ENCODE assay signal across 25 cellular contexts in genomic region chr11:112005422-112006094, GRCh38. TPM values are rescaled to one million over a fixed set of nuclear protein-coding genes. Genes with fewer than 3 reads are reported as not detected.
DNase-seq lines count a peak whose midpoint lies in the region; ATAC-seq, FAIRE-seq and TF ChIP-seq lines count a peak whose summit lies in the region.
"Had no signal": no experiment of that assay in that cellular context is flagged by ENCODE, and none has a peak within 500 bp of the region (broad histone marks: within the 10 kb centered on the region; RNA-seq: fewer than 3 reads in every experiment).

No MANE protein-coding gene starts in this region.

- H3K18ac ChIP-seq in H9 (ENCODE audit: insufficient read length, low read depth, low read length) = no peak overlapping the region

- CTCF ChIA-PET in HepG2 (lab: Yijun Ruan, JAX; ENCODE audit: low intra/inter-chr PET ratio, low total read pairs) = no interaction called here

- intact Hi-C loops in HepG2 (cut with micrococcal nuclease; ENCODE audit: unreplicated experiment) = no loop called here
- intact Hi-C loops in right lobe of liver (cut with DNase I) = no loop called here
- intact Hi-C loops in esophagus squamous epithelium (cut with DNase I) = no loop called here
- intact Hi-C loops in transverse colon (cut with DNase I; ENCODE audit: low total_unique reads) = no loop called here

- peaks cover 4 to 5% of the 10 kb centered on the region in 2 experiments for H3K4me1 Mint-ChIP-seq in H9
- H3K4me1 Mint-ChIP-seq: GM23338 had no signal

- H2AK5ac ChIP-seq in H9 (ENCODE audit: insufficient read length, low read length) = no peak overlapping the region

- H2BK20ac ChIP-seq in H9 (ENCODE audit: low read depth, low read length, poor library complexity, severe bottlenecking) = no peak overlapping the region

- 0 out of 2 replicates have a peak overlapping the region, but pooled peaks have one; percentile 26 for H3K9ac ChIP-seq in HepG2 (ENCODE audit: insufficient read depth, low read depth, low read length)
- H3K9ac ChIP-seq in mucosa of rectum (ENCODE audit: low read depth in 1 of 2, low read length in 2 of 2) = peak overlapping the region in 1 of 2 donors; percentile 50
- H3K9ac ChIP-seq in H9 (ENCODE audit: extremely low read depth, insufficient read length, low read length) = no peak overlapping the region

- H3K36me3 Mint-ChIP-seq in H9 (ENCODE audit: insufficient read depth in 1 of 3, low read depth in 3 of 3) = peaks cover 13 to 58% (median 45%) of the 10 kb centered on the region in 3 experiments

- no peaks in the 10 kb centered on the region for H3K79me1 ChIP-seq in H9 (ENCODE audit: insufficient read depth, low read depth, low read length, poor library complexity, severe bottlenecking)

- H3K27me3 ChIP-seq in HepG2 (ENCODE audit: control insufficient read depth in 1 of 2, insufficient read depth in 2 of 2, low read length in 2 of 2) = no peaks in the 10 kb centered on the region
- no peaks in the 10 kb centered on the region for H3K27me3 ChIP-seq in right lobe of liver
- H3K27me3 ChIP-seq in esophagus squamous epithelium = no peaks in the 10 kb centered on the region
- H3K27me3 ChIP-seq in mucosa of rectum (ENCODE audit: control insufficient read depth in 2 of 2, insufficient read depth in 2 of 2, low read length in 2 of 2) = no peaks in the 10 kb centered on the region
- H3K27me3 ChIP-seq in transverse colon = no peaks in the 10 kb centered on the region
- no peaks in the 10 kb centered on the region for H3K27me3 ChIP-seq in H9 (ENCODE audit: insufficient read depth, low read length)

- POLR2A ChIA-PET in HepG2 (lab: Yijun Ruan, JAX) = interaction anchor here (0.8 to 2.7 kb wide), 15 partner anchors 11 to 135 kb away, joined by 3 to 24 read pairs (median 6); partner anchors contain the start of genes ALG9, C11orf52, DIXDC1 and DLAT

- TF ChIP-seq RAD21 in HepG2 (CRISPR knock-in tag; IDR thresholded peaks at IDR 0.05) = no peak

- H3K4me2 ChIP-seq in HepG2 (ENCODE audit: low read depth, low read length) = peak overlapping the region; percentile 74
- no peak overlapping the region for H3K4me2 ChIP-seq in H9 (ENCODE audit: insufficient read depth, insufficient read length, low read length)
- H3K4me2 ChIP-seq: A549, GM23338 had no signal

- H4K20me1 ChIP-seq in HepG2 (ENCODE audit: insufficient read depth, low read length) (no peaks in the 10 kb centered on the region), H9 (ENCODE audit: control insufficient read depth, insufficient read depth, insufficient read length) (no peaks in the 10 kb centered on the region)

- H3K14ac ChIP-seq in H9 (ENCODE audit: insufficient read depth, low read length) = no peak overlapping the region

- H3K27me3 Mint-ChIP-seq in H9 (ENCODE audit: low read depth) = peaks cover 31% of the 10 kb centered on the region

- H3K4me1 ChIP-seq in HepG2 (ENCODE audit: insufficient read depth, low read length) = peaks cover 20% of the 10 kb centered on the region
- no peaks in the 10 kb centered on the region for H3K4me1 ChIP-seq in right lobe of liver
- H3K4me1 ChIP-seq in esophagus squamous epithelium = peaks cover 0 to 12% (median 0%) of the 10 kb centered on the region in 3 donors
- H3K4me1 ChIP-seq in mucosa of rectum (ENCODE audit: control insufficient read depth in 2 of 2, insufficient read depth in 2 of 2, low read length in 2 of 2) = no peaks in the 10 kb centered on the region
- H3K4me1 ChIP-seq in transverse colon = peaks cover 0 to 4% (median 0%) of the 10 kb centered on the region in 4 donors
- no peaks in the 10 kb centered on the region for H3K4me1 ChIP-seq in H9 (ENCODE audit: insufficient read depth, low read length)
- H3K4me1 ChIP-seq: A549 had no signal

- peaks cover 1 to 8% of the 10 kb centered on the region in 2 experiments; a peak in 3 of 5 replicates for H3K36me3 ChIP-seq in HepG2 (replicated peaks in 1 of 2; ENCODE audit: control insufficient read depth in 1 of 2, insufficient read depth in 2 of 2, low read length in 2 of 2)
- peaks cover 0 to 11% (median 2%) of the 10 kb centered on the region in 4 donors for H3K36me3 ChIP-seq in right lobe of liver
- peaks cover 0 to 30% (median 4%) of the 10 kb centered on the region in 3 donors for H3K36me3 ChIP-seq in esophagus squamous epithelium
- peaks cover 6 to 8% of the 10 kb centered on the region in 2 donors for H3K36me3 ChIP-seq in mucosa of rectum (ENCODE audit: control insufficient read depth in 2 of 2, insufficient read depth in 2 of 2, low read length in 2 of 2)
- H3K36me3 ChIP-seq in transverse colon = peaks cover 0 to 1% (median 0%) of the 10 kb centered on the region in 4 donors

- no peak overlapping the region for H3K4ac ChIP-seq in H9 (ENCODE audit: low read depth, low read length)

- TF ChIP-seq EP300 in HepG2 (IDR thresholded peaks at IDR 0.05; ENCODE audit: low read depth in 2 of 2, low read length in 2 of 2) (no peak), HepG2 (CRISPR knock-in tag; IDR thresholded peaks at IDR 0.05; ENCODE audit: borderline replicate concordance) (no peak), transverse colon (IDR thresholded peaks at IDR 0.05; ENCODE audit: low read depth) (no peak)

- H3K27ac Mint-ChIP-seq in H9 = no peak overlapping the region
- H3K27ac Mint-ChIP-seq: CD4-positive, alpha-beta T cell; GM23338; HFFc6 had no signal

- DNase-seq in HepG2 (ENCODE audit: low spot score) (no peak), right lobe of liver (no peak), esophagus squamous epithelium (lab: John Stamatoyannopoulos, UW) (no peak), transverse colon (peak; percentile 79), H9 (no peak), left lobe of liver (ENCODE audit: low spot score) (no peak)
- DNase-seq in activated naive CD4-positive, alpha-beta T cell (lab: John Stamatoyannopoulos, UW) = no peak
- DNase-seq: AML-193; CD4-positive, alpha-beta T cell; DMS153; DMS79; GDM1; HFFc6 had no signal

- TF ChIP-seq CTCF in HepG2 (CRISPR knock-in tag; IDR thresholded peaks at IDR 0.05) = no peak
- no peak for TF ChIP-seq CTCF in right lobe of liver (IDR thresholded peaks at IDR 0.05)
- no peak for TF ChIP-seq CTCF in esophagus squamous epithelium (IDR thresholded peaks at IDR 0.05)
- no peak for TF ChIP-seq CTCF in transverse colon (IDR thresholded peaks at IDR 0.05)
- no peak for TF ChIP-seq CTCF in H9 (conservative IDR thresholded peaks at IDR 0.05)

- H4K8ac ChIP-seq in H9 (replicated peaks; ENCODE audit: insufficient read length, low read depth, low read length) = no peak overlapping the region

- no peaks in the 10 kb centered on the region for H3K9me3 ChIP-seq in HepG2 (ENCODE audit: low read length)
- H3K9me3 ChIP-seq in right lobe of liver = no peaks in the 10 kb centered on the region
- no peaks in the 10 kb centered on the region for H3K9me3 ChIP-seq in esophagus squamous epithelium
- no peaks in the 10 kb centered on the region for H3K9me3 ChIP-seq in mucosa of rectum (ENCODE audit: control insufficient read depth in 2 of 2, low read length in 2 of 2)
- H3K9me3 ChIP-seq in transverse colon = no peaks in the 10 kb centered on the region
- no peaks in the 10 kb centered on the region for H3K9me3 ChIP-seq in H9 (ENCODE audit: control insufficient read depth, low read depth, low read length)
- H3K9me3 ChIP-seq: A549, Caco-2 had no signal

- no peak overlapping the region for H2BK12ac ChIP-seq in H9 (ENCODE audit: insufficient read length, low read depth, low read length)

- no peak for ATAC-seq in HepG2
- no peak for ATAC-seq in right lobe of liver
- ATAC-seq in left lobe of liver = no peak
- ATAC-seq: A549, GM23338, HCT116 had no signal

- peak overlapping the region; percentile 59 for H3K27ac ChIP-seq in HepG2 (ENCODE audit: extremely low read length, insufficient read depth, low read length)
- no peak overlapping the region for H3K27ac ChIP-seq in right lobe of liver
- H3K27ac ChIP-seq in esophagus squamous epithelium = peak overlapping the region; percentile 57 to 78 (median 70)
- H3K27ac ChIP-seq in mucosa of rectum (ENCODE audit: low read depth in 2 of 2, low read length in 2 of 2) = peak overlapping the region; percentile 76 to 88
- peak overlapping the region; percentile 68 to 77 (median 70) for H3K27ac ChIP-seq in transverse colon
- H3K27ac ChIP-seq in H9 (ENCODE audit: insufficient read length, low read depth, low read length) = no peak overlapping the region
- H3K27ac ChIP-seq: 22Rv1, A549, C4-2B, HL-60 had no signal

- H4K5ac ChIP-seq in H9 (ENCODE audit: insufficient read length, low read depth, low read length) = no peak overlapping the region

- no peaks in the 10 kb centered on the region for H3K79me2 ChIP-seq in HepG2 (ENCODE audit: insufficient read depth, low read length)
- H3K79me2 ChIP-seq in H9 (ENCODE audit: insufficient read depth, low read length) = no peaks in the 10 kb centered on the region

- no TSS peak for BruUV-seq in HepG2 (replicated peaks; lab: Mats Ljungman, UMichigan)

- no peak overlapping the region for H3K56ac ChIP-seq in H9 (ENCODE audit: insufficient read length, low read depth, low read length)

- no peaks in the 10 kb centered on the region for H3K23me2 ChIP-seq in H9 (ENCODE audit: insufficient read length, low read depth, low read length, poor library complexity, severe bottlenecking)

- no peak overlapping the region for H3T11ph ChIP-seq in H9 (ENCODE audit: low read length)

- H2BK120ac ChIP-seq in H9 (ENCODE audit: low read depth, low read length, poor library complexity, severe bottlenecking) = no peak overlapping the region

- no peak overlapping the region for H2BK15ac ChIP-seq in H9 (ENCODE audit: low read depth, low read length)

- peaks cover 38 to 54% of the 10 kb centered on the region in 2 experiments for H3K9me3 Mint-ChIP-seq in H9
- H3K9me3 Mint-ChIP-seq: CD4-positive, alpha-beta T cell had no signal

- WGBS in HepG2 (ENCODE audit: low lambda C conversion rate) = 47% methylated on average over 9 of the region's 11 CpGs
- WGBS in right lobe of liver (ENCODE audit: insufficient coverage, low coverage, low lambda C conversion rate, missing lambda C conversion rate) = 88% methylated on average over 7 of the region's 11 CpGs
- 58 to 60% methylated on average over 11 of the region's 11 CpGs for WGBS in esophagus squamous epithelium, 2 donors
- 36 to 61% methylated on average over 5 to 11 of the region's 11 CpGs for WGBS in transverse colon (ENCODE audit: low coverage in 1 of 2), 2 donors
- WGBS in H9 (ENCODE audit: extremely low coverage, insufficient read length, low lambda C conversion rate) = no CpG with 5 or more reads among the region's 11 CpGs

- no peak overlapping the region for H3K23ac ChIP-seq in H9 (ENCODE audit: insufficient read length, low read depth, low read length)

- FAIRE-seq in HepG2 (lab: Jason Lieb, UNC) = no peak
- FAIRE-seq: A549, D721Med, GM12892, GM18507, H54 had no signal

- in situ Hi-C loops in HepG2 (cut with HindIII; ENCODE audit: extremely low pct_ligation_motif_present, low pct_unique_long_range_greater_than_20kb) (no loop called here), transverse colon (cut with MboI; ENCODE audit: low pct_ligation_motif_present in 1 of 4, low pct_unique_long_range_greater_than_20kb in 1 of 4, low sequenced_read_pairs in 3 of 4) (no loop called here)

- H3K4me3 ChIP-seq in HepG2 (replicated peaks in 1 of 3; ENCODE audit: insufficient read depth in 1 of 3, low read depth in 2 of 3, low read length in 3 of 3) = peak overlapping the region in 1 of 3 experiments; percentile 46; a peak in 2 of 6 replicates
- H3K4me3 ChIP-seq in right lobe of liver = no peak overlapping the region
- H3K4me3 ChIP-seq in esophagus squamous epithelium = peak overlapping the region in 3 of 4 donors; percentile 2 to 16 (median 10)
- H3K4me3 ChIP-seq in mucosa of rectum (ENCODE audit: low read length in 2 of 2) = peak overlapping the region; percentile 14 to 39
- peak overlapping the region in 1 of 4 donors; percentile 11 for H3K4me3 ChIP-seq in transverse colon
- H3K4me3 ChIP-seq: A549, GM23338 had no signal

- H2AFZ ChIP-seq in HepG2 (ENCODE audit: low read length) (no peak overlapping the region), H9 (ENCODE audit: low read length) (no peak overlapping the region)
- H2AFZ ChIP-seq: GM23338 had no signal

- no peak overlapping the region for H2BK5ac ChIP-seq in H9 (ENCODE audit: insufficient read length, low read length)

- no peak for TF ChIP-seq POLR2A in HepG2 (IDR thresholded peaks at IDR 0.05; ENCODE audit: insufficient read depth in 1 of 2, low read depth in 2 of 2, low read length in 2 of 2)
- no peak for TF ChIP-seq POLR2A in right lobe of liver (IDR thresholded peaks at IDR 0.05)
- no peak for TF ChIP-seq POLR2A in esophagus squamous epithelium (IDR thresholded peaks at IDR 0.05)
- TF ChIP-seq POLR2A in transverse colon (IDR thresholded peaks at IDR 0.05) = no peak

- H3K4me3 Mint-ChIP-seq in H9 = no peak overlapping the region
- H3K4me3 Mint-ChIP-seq: CD4-positive, alpha-beta T cell; GM23338; HFFc6 had no signal

- H4K91ac ChIP-seq in H9 (ENCODE audit: insufficient read length, low read depth, low read length) = no peak overlapping the region

RNA-seq across cellular contexts. Expression of gene DLAT, which starts 19.6 kb away (rescaled TPM):
- total RNA-seq in HepG2 (2016; rRNA removed; fragmentation: Illumina TruSeq; extraction: Trizol) = 62.2 and 73.2 TPM in 2 replicates
- 15.1 and 15.7 TPM in 2 replicates for total RNA-seq in HepG2 (2016; cell fraction: cytosol; rRNA removed; fragmentation: Illumina TruSeq; extraction: Trizol; ENCODE audit: low read depth)
- 63.4 and 67.7 TPM in 2 replicates for total RNA-seq in HepG2 (2016; cell fraction: insoluble cytoplasmic fraction; rRNA removed; fragmentation: Illumina TruSeq; extraction: Trizol)
- 30.4 and 35.5 TPM in 2 replicates for total RNA-seq in HepG2 (2016; cell fraction: membrane; rRNA removed; fragmentation: Illumina TruSeq; extraction: Trizol)
- 32.8 and 36.5 TPM in 2 replicates for total RNA-seq in HepG2 (2016; cell fraction: nucleus; rRNA removed; fragmentation: Illumina TruSeq; extraction: Trizol)
- polyA plus RNA-seq in HepG2 (2011; rRNA removed) = 21.5 and 26.4 TPM in 2 replicates
- polyA plus RNA-seq in HepG2 (2011; cell fraction: cytosol; rRNA removed) = 15.5 and 18.8 TPM in 2 replicates
- polyA plus RNA-seq in HepG2 (2011; cell fraction: nucleus; rRNA removed) = 9.0 and 9.7 TPM in 2 replicates
- polyA plus RNA-seq in HepG2 (2012) = 19.8 and 28.1 TPM in 2 replicates
- polyA plus RNA-seq in HepG2 (2016; cell fraction: cytosol; fragmentation: Illumina TruSeq; extraction: Trizol; ENCODE audit: low read depth) = 7.9 TPM in 2 replicates
- polyA plus RNA-seq in HepG2 (2016; cell fraction: insoluble cytoplasmic fraction; fragmentation: Illumina TruSeq; extraction: Trizol; ENCODE audit: low read depth) = 71.4 and 72.1 TPM in 2 replicates
- polyA plus RNA-seq in HepG2 (2016; cell fraction: membrane; fragmentation: Illumina TruSeq; extraction: Trizol; ENCODE audit: low read depth) = 18.4 and 21.2 TPM in 2 replicates
- polyA plus RNA-seq in HepG2 (2016; cell fraction: nucleus; fragmentation: Illumina TruSeq; extraction: Trizol; ENCODE audit: insufficient read depth, low read depth) = 37.6 and 38.9 TPM in 2 replicates
- 27.1 and 37.7 TPM in 2 replicates for polyA minus RNA-seq in HepG2 (2011; rRNA and poly(A)+ RNA removed; ENCODE audit: low replicate concordance)
- 30.4 and 33.5 TPM in 2 replicates for polyA minus RNA-seq in HepG2 (2011; cell fraction: cytosol; rRNA and poly(A)+ RNA removed)
- polyA minus RNA-seq in HepG2 (2011; cell fraction: nucleus; rRNA and poly(A)+ RNA removed) = 24.3 and 31.8 TPM in 2 replicates
- total RNA-seq in right lobe of liver = 10 to 100 TPM; 10.8 to 37.4 (median 23.3) TPM
- 10 to 100 TPM; 28.9 to 56.5 (median 39.4) TPM for total RNA-seq in esophagus squamous epithelium
- total RNA-seq in transverse colon = 10 to 100 TPM; 20.2 to 40.3 (median 23.8) TPM
- total RNA-seq in H9 (2021) = 57.3 and 58.4 TPM in 2 replicates
- 9.3 TPM for total RNA-seq in left lobe of liver

Comparison
In these comparisons a context has a peak if more than half of its experiments do, and no peak if none do; other contexts are left out.
1. H3K27ac ChIP-seq: peak in HepG2 (single experiment), esophagus squamous epithelium (4 of 4), mucosa of rectum (2 of 2) and transverse colon (4 of 4); none in right lobe of liver (0 of 3) and H9 (single experiment).
2. H3K4me3 ChIP-seq: peak in esophagus squamous epithelium (3 of 4) and mucosa of rectum (2 of 2); none in right lobe of liver (0 of 3).